ENCODE assay signal across 1 cellular context in the genomic region with DNA sequence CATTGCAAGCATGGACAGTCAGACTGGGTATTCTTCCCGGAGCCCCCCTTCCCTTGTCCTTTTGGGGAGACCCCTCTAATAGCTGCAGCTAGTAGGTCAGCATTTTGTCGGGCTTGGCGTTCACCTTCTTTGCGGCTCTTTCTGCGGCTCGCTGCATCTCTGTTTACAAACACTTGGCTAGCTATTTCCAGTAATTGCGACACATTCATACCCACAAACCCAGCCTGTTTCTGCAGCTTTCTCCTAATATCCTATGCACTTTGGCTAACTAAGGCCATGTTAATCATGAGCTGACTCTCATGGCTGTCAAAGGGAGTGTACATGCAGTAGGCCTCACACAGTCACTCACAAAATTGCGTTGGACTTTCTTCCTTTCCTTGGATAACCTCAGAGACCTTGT.
TF ChIP-seq lines count a peak whose summit lies in the region.

No MANE protein-coding gene starts in this region.

TF ChIP-seq in HepG2, 621 proteins besides CTCF, POLR2A, EP300 and RAD21 (continued from another document):
- TF ChIP-seq, protein P1, sequence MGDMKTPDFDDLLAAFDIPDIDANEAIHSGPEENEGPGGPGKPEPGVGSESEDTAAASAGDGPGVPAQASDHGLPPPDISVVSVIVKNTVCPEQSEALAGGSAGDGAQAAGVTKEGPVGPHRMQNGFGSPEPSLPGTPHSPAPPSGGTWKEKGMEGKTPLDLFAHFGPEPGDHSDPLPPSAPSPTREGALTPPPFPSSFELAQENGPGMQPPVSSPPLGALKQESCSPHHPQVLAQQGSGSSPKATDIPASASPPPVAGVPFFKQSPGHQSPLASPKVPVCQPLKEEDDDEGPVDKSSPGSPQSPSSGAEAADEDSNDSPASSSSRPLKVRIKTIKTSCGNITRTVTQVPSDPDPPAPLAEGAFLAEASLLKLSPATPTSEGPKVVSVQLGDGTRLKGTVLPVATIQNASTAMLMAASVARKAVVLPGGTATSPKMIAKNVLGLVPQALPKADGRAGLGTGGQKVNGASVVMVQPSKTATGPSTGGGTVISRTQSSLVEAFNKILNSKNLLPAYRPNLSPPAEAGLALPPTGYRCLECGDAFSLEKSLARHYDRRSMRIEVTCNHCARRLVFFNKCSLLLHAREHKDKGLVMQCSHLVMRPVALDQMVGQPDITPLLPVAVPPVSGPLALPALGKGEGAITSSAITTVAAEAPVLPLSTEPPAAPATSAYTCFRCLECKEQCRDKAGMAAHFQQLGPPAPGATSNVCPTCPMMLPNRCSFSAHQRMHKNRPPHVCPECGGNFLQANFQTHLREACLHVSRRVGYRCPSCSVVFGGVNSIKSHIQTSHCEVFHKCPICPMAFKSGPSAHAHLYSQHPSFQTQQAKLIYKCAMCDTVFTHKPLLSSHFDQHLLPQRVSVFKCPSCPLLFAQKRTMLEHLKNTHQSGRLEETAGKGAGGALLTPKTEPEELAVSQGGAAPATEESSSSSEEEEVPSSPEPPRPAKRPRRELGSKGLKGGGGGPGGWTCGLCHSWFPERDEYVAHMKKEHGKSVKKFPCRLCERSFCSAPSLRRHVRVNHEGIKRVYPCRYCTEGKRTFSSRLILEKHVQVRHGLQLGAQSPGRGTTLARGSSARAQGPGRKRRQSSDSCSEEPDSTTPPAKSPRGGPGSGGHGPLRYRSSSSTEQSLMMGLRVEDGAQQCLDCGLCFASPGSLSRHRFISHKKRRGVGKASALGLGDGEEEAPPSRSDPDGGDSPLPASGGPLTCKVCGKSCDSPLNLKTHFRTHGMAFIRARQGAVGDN (CRISPR knock-in tag; IDR thresholded peaks at IDR 0.05): no peak
- no peak for TF ChIP-seq ZNF616 (CRISPR knock-in tag; IDR thresholded peaks at IDR 0.05; ENCODE audit: low read depth)
- no peak for TF ChIP-seq NFKB2 (CRISPR knock-in tag; IDR thresholded peaks at IDR 0.05; ENCODE audit: borderline replicate concordance)
- no peak for TF ChIP-seq SP2 (CRISPR knock-in tag; IDR thresholded peaks at IDR 0.05)
- no peak for TF ChIP-seq ZNF253 (CRISPR knock-in tag; IDR thresholded peaks at IDR 0.05; ENCODE audit: borderline replicate concordance)
- TF ChIP-seq, protein P2, sequence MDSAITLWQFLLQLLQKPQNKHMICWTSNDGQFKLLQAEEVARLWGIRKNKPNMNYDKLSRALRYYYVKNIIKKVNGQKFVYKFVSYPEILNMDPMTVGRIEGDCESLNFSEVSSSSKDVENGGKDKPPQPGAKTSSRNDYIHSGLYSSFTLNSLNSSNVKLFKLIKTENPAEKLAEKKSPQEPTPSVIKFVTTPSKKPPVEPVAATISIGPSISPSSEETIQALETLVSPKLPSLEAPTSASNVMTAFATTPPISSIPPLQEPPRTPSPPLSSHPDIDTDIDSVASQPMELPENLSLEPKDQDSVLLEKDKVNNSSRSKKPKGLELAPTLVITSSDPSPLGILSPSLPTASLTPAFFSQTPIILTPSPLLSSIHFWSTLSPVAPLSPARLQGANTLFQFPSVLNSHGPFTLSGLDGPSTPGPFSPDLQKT (CRISPR knock-in tag; IDR thresholded peaks at IDR 0.05; ENCODE audit: borderline replicate concordance): no peak
- no peak for TF ChIP-seq TBP (CRISPR knock-in tag; IDR thresholded peaks at IDR 0.05)
- TF ChIP-seq SP140L (CRISPR knock-in tag; IDR thresholded peaks at IDR 0.05; ENCODE audit: borderline replicate concordance): no peak
- peak; percentile 22; the same call in 1 of the 2 replicates for TF ChIP-seq ZFX (CRISPR knock-in tag; IDR thresholded peaks at IDR 0.05; ENCODE audit: low read depth)
- TF ChIP-seq RARA (CRISPR knock-in tag; IDR thresholded peaks at IDR 0.05): no peak
